7 cellular contexts compared by ENCODE assay signal in the genomic region with DNA sequence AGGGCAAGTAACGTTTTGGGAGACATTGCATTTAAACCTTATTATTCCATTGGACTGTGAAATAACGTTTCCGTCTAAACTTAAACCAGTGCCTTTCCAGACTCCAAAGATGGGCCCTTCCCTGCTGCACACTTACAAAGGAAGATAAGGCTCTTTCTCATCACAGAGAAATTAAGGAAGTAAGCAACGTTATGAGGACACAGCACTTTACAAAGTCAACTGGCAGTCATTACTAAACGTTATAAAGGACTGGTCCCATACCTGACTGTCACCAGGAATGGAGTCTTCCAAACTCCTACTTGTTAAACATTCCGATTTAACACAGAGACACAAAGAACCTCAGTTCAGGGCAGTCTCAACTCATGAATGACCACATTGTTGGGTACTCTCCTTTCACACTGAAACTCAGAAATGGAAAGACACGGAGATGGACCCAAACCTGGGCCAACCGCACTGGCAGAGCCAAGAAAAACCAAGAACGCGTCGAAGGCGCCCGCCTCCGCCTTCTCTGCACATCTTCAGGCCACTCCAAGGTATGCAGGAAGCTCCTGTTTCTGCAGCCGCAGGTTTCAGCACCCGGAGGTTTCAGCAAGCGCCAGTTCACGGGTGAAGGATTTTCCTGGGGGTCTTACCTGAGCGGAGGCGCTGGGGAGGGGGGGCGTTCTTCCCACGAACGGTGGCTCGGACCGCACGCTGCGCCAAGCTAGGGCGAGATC. TPM values are rescaled to one million over a fixed set of nuclear protein-coding genes. Genes with fewer than 3 reads are reported as not detected.
DNase-seq lines count a peak whose midpoint lies in the region; ATAC-seq and TF ChIP-seq lines count a peak whose summit lies in the region.

No MANE protein-coding gene starts in this region.

- DNase-seq in GM12864 (ENCODE audit: low read depth) (no peak), WTC11 (ENCODE audit: low spot score) (no peak), fibroblast of gingiva (ENCODE audit: low read depth) (peak; percentile 14)

- no peaks in the 10 kb centered on the region for H3K9me3 ChIP-seq in KOPT-K1 (ENCODE audit: insufficient read depth, low read length, poor library complexity, severe bottlenecking)

- H3K4me3 ChIP-seq in GM12864 (ENCODE audit: low read depth, low read length) = peak overlapping the region; percentile 97

- H3K27me3 Mint-ChIP-seq in WTC11 (ENCODE audit: low read depth) (peaks cover 3% of the 10 kb centered on the region; the same call in 1 of the 2 replicates), nephron (ENCODE audit: low read depth) (peaks cover 12% of the 10 kb centered on the region)

- H3K4me1 Mint-ChIP-seq in WTC11 (peaks cover 50% of the 10 kb centered on the region), nephron (peaks cover 49% of the 10 kb centered on the region)

- H3K27ac Mint-ChIP-seq in WTC11 = peak overlapping the region; percentile 97
- peak overlapping the region; percentile 85 to 98 (median 97) for H3K27ac Mint-ChIP-seq in nephron

- CTCF ChIA-PET in WTC11 (lab: Charles Lee) = interaction anchor here (1.9 to 2.1 kb wide), 2 partner anchors 14 to 17 kb away, joined by 9 to 19 read pairs; no protein-coding TSS in a partner anchor

- ATAC-seq in GM21723 (IDR thresholded peaks at IDR 0.05; ENCODE audit: unreplicated experiment) (peak; percentile 19), WTC11 (peak; percentile 13), GM18520 (IDR thresholded peaks at IDR 0.05; ENCODE audit: unreplicated experiment) (no peak)

- H3K27ac ChIP-seq in KOPT-K1 (ENCODE audit: low read depth, low read length, poor library complexity, severe bottlenecking) = peak overlapping the region; percentile 42

- TF ChIP-seq CTCF in GM12864 (IDR thresholded peaks at IDR 0.05; ENCODE audit: low read depth, low read length, missing control alignments) = no peak
- TF ChIP-seq CTCF in WTC11 (IDR thresholded peaks at IDR 0.05) = no peak
- TF ChIP-seq CTCF in nephron (IDR thresholded peaks at IDR 0.05; ENCODE audit: unreplicated experiment in 3 of 3) = no peak

- H3K36me3 ChIP-seq in KOPT-K1 (ENCODE audit: insufficient read depth, low read length) = no peaks in the 10 kb centered on the region

- H3K4me3 Mint-ChIP-seq in WTC11 (peak overlapping the region; percentile 95), nephron (peak overlapping the region; percentile 93 to 99 (median 99))

- POLR2A ChIA-PET in WTC11 (lab: Charles Lee) = interaction anchor here (0.5 to 1.0 kb wide), 2 partner anchors 10 to 65 kb away, joined by 3 to 4 read pairs; no protein-coding TSS in a partner anchor

- H3K9me3 Mint-ChIP-seq in WTC11 (no peaks in the 10 kb centered on the region), nephron (no peaks in the 10 kb centered on the region)

- peaks cover 2% of the 10 kb centered on the region; the same call in 1 of the 2 replicates for H3K36me3 Mint-ChIP-seq in WTC11
- H3K36me3 Mint-ChIP-seq in nephron (ENCODE audit: low read depth) = peaks cover 20% of the 10 kb centered on the region

TF ChIP-seq in WTC11, 78 proteins besides CTCF, POLR2A, EP300 and RAD21:
- TF ChIP-seq, protein P1, sequence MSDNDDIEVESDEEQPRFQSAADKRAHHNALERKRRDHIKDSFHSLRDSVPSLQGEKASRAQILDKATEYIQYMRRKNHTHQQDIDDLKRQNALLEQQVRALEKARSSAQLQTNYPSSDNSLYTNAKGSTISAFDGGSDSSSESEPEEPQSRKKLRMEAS (CRISPR knock-in tag; IDR thresholded peaks at IDR 0.05) = 0 out of 2 replicates have a peak, but pooled peaks have one; percentile 14
- TF ChIP-seq, protein P2, sequence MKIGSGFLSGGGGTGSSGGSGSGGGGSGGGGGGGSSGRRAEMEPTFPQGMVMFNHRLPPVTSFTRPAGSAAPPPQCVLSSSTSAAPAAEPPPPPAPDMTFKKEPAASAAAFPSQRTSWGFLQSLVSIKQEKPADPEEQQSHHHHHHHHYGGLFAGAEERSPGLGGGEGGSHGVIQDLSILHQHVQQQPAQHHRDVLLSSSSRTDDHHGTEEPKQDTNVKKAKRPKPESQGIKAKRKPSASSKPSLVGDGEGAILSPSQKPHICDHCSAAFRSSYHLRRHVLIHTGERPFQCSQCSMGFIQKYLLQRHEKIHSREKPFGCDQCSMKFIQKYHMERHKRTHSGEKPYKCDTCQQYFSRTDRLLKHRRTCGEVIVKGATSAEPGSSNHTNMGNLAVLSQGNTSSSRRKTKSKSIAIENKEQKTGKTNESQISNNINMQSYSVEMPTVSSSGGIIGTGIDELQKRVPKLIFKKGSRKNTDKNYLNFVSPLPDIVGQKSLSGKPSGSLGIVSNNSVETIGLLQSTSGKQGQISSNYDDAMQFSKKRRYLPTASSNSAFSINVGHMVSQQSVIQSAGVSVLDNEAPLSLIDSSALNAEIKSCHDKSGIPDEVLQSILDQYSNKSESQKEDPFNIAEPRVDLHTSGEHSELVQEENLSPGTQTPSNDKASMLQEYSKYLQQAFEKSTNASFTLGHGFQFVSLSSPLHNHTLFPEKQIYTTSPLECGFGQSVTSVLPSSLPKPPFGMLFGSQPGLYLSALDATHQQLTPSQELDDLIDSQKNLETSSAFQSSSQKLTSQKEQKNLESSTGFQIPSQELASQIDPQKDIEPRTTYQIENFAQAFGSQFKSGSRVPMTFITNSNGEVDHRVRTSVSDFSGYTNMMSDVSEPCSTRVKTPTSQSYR (CRISPR knock-in tag; IDR thresholded peaks at IDR 0.05) = peak; percentile 27; the same call in 1 of the 2 replicates
- TF ChIP-seq ZNF121 (CRISPR knock-in tag; IDR thresholded peaks at IDR 0.05) = no peak

RNA-seq across cellular contexts. Expression of a gene that starts 0.7 kb away (rescaled TPM):
- total RNA-seq in WTC11 (2021) = 62.9 to 78.1 TPM (median 74.4 TPM) in 3 replicates
